ENCODE assay signal across 13 cellular contexts in genomic region chr2:144521702-144522101, GRCh38. TPM values are rescaled to one million over a fixed set of nuclear protein-coding genes. Genes with fewer than 3 reads are reported as not detected.
A peak's percentile ranks its signal among the peaks of the same experiment; 100 is the strongest.
DNase-seq lines count a peak whose midpoint lies in the region; ATAC-seq and TF ChIP-seq lines count a peak whose summit lies in the region.
"Had no signal": no experiment of that assay in that cellular context is flagged by ENCODE, and none has a peak within 500 bp of the region (broad histone marks: within the 10 kb centered on the region; RNA-seq: fewer than 3 reads in every experiment).

No MANE protein-coding gene starts in this region.

- peak overlapping the region; percentile 98 for H3K27ac ChIP-seq in left ventricle myocardium inferior (replicated peaks)
- H3K27ac ChIP-seq in caudate nucleus (ENCODE audit: low read depth, low read length) = peak overlapping the region; percentile 98
- peak overlapping the region; percentile 89 for H3K27ac ChIP-seq in muscle layer of duodenum (ENCODE audit: low read length)
- peak overlapping the region; percentile 96 to 99 (median 98) for H3K27ac ChIP-seq in upper lobe of left lung

- H3K27me3 ChIP-seq in left ventricle myocardium inferior (ENCODE audit: low read depth) (peaks cover 2% of the 10 kb centered on the region), muscle layer of duodenum (ENCODE audit: low read depth, low read length) (no peaks in the 10 kb centered on the region), upper lobe of left lung (peaks cover 0 to 4% (median 2%) of the 10 kb centered on the region in 4 donors)

- no peaks in the 10 kb centered on the region for H3K9me3 ChIP-seq in left ventricle myocardium inferior (replicated peaks)
- H3K9me3 ChIP-seq in muscle layer of duodenum (ENCODE audit: control insufficient read depth in 1 of 2, low read length in 2 of 2) = no peaks in the 10 kb centered on the region
- H3K9me3 ChIP-seq in upper lobe of left lung = no peaks in the 10 kb centered on the region
- H3K9me3 ChIP-seq: mucosa of descending colon had no signal

- H3K4me3 ChIP-seq in left ventricle myocardium inferior (peak overlapping the region; percentile 85), muscle layer of duodenum (ENCODE audit: low read depth in 1 of 2, low read length in 2 of 2) (peak overlapping the region; percentile 34 to 47), upper lobe of left lung (peak overlapping the region in 2 of 4 donors; percentile 3 to 67)
- H3K4me3 ChIP-seq: mucosa of descending colon had no signal

- TF ChIP-seq EP300 in upper lobe of left lung (IDR thresholded peaks at IDR 0.05) = no peak

- intact Hi-C loops in left ventricle myocardium inferior (cut with micrococcal nuclease) (loop anchor here (10.0 kb wide), 1 partner anchor 353 kb away; no protein-coding TSS in a partner anchor), left ventricle myocardium superior (cut with micrococcal nuclease) (loop anchor here (10.0 kb wide), 1 partner anchor 187 kb away; a partner anchor contains a TSS)

- no peak for DNase-seq in left ventricle myocardium inferior
- DNase-seq in left ventricle myocardium superior = no peak
- DNase-seq in caudate nucleus (lab: John Stamatoyannopoulos, UW) = no peak
- no peak for DNase-seq in upper lobe of left lung
- DNase-seq in NCI-H526 (lab: John Stamatoyannopoulos, UW) = no peak
- DNase-seq in activated T-cell treated with anti-CD3 and anti-CD28 coated beads, Interleukin-2, amount 50 U/mL, for 1 hour = no peak
- no peak for DNase-seq in ureter (ENCODE audit: low spot score)
- DNase-seq: activated CD4-positive, alpha-beta T cell treated with anti-CD3 and anti-CD28 coated beads, Interleukin-2, amount 50 U/mL, for 4 hours; activated naive CD4-positive, alpha-beta T cell treated with Interleukin-2 at 50 U/mL for 16 hours; mucosa of descending colon; NCI-H345 had no signal

- H3K36me3 ChIP-seq in left ventricle myocardium inferior (no peaks in the 10 kb centered on the region), muscle layer of duodenum (ENCODE audit: control insufficient read depth in 1 of 2, insufficient read depth in 2 of 2, low read length in 2 of 2) (peaks cover 0 to 11% of the 10 kb centered on the region in 2 donors), upper lobe of left lung (no peaks in the 10 kb centered on the region)

- no peak for TF ChIP-seq CTCF in left ventricle myocardium inferior (IDR thresholded peaks at IDR 0.05; ENCODE audit: borderline replicate concordance)
- TF ChIP-seq CTCF in upper lobe of left lung (IDR thresholded peaks at IDR 0.05) = no peak

- ATAC-seq in left ventricle myocardium superior (no peak), upper lobe of left lung (ENCODE audit: low FRiP score in 2 of 2) (no peak)
- ATAC-seq: mucosa of descending colon had no signal

- H3K4me1 ChIP-seq in left ventricle myocardium inferior (peaks cover 53% of the 10 kb centered on the region), muscle layer of duodenum (ENCODE audit: control insufficient read depth in 1 of 2, insufficient read depth in 2 of 2, low read length in 2 of 2) (peaks cover 0 to 22% of the 10 kb centered on the region in 2 donors), upper lobe of left lung (peaks cover 5 to 23% (median 15%) of the 10 kb centered on the region in 4 donors)

- TF ChIP-seq POLR2A in upper lobe of left lung (IDR thresholded peaks at IDR 0.05) = no peak

- 14 to 20% methylated on average over 4 of the region's 4 CpGs for WGBS in upper lobe of left lung, 2 donors

RNA-seq across cellular contexts. Expression of gene ZEB2, which starts 1.8 kb away (rescaled TPM):
- total RNA-seq in left ventricle myocardium inferior = 89.1 TPM
- 83.2 TPM for total RNA-seq in left ventricle myocardium superior
- 100 to 1,000 TPM; 104 to 237 (median 148) TPM for total RNA-seq in upper lobe of left lung
- total RNA-seq in ureter = 92.4 TPM
- total RNA-seq: G401 had no signal
